ENCODE assay signal across 1 cellular context in the genomic region with DNA sequence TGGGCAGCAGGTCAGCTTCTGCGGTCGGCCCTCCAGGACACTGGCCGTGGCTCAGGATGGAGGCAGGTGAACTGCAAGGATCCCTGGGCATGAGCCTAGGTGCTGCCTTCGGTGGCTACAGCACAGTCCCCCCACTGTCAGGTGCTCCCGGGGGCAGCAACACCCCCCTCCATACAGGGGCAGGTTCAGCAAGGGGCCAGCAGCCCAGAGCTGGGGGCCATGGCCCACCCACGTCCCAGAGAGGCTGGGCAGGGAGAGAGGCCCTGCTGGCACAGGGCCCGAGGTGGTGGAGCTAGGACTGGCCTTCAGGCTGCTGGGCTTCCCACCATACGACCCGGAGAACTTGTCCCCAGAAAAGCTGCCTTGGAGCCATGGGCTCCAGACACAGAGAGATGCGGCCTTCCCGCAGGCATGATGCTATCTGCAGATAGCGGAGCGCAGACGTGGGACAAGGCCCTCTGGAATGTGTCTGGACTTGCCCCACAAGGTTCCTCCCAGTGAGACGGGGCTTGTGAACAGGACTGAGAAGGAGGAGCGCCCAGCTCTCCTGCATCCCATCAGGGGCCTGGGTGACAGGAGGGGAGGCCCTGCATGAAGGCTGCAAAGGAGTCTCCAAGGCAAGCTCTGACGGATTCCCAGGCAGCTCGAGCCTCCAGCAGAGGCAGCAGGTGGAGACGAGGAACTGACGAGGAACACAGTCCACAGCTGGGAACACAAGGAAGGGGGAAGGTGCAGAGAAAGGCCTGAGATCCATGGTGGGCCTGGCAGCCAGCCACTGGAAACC.
TF ChIP-seq lines count a peak whose summit lies in the region.

No MANE protein-coding gene starts in this region.

TF ChIP-seq in GM23338, 12 proteins besides CTCF, POLR2A, EP300 and RAD21 (continued from another document):
- TF ChIP-seq, protein P1, sequence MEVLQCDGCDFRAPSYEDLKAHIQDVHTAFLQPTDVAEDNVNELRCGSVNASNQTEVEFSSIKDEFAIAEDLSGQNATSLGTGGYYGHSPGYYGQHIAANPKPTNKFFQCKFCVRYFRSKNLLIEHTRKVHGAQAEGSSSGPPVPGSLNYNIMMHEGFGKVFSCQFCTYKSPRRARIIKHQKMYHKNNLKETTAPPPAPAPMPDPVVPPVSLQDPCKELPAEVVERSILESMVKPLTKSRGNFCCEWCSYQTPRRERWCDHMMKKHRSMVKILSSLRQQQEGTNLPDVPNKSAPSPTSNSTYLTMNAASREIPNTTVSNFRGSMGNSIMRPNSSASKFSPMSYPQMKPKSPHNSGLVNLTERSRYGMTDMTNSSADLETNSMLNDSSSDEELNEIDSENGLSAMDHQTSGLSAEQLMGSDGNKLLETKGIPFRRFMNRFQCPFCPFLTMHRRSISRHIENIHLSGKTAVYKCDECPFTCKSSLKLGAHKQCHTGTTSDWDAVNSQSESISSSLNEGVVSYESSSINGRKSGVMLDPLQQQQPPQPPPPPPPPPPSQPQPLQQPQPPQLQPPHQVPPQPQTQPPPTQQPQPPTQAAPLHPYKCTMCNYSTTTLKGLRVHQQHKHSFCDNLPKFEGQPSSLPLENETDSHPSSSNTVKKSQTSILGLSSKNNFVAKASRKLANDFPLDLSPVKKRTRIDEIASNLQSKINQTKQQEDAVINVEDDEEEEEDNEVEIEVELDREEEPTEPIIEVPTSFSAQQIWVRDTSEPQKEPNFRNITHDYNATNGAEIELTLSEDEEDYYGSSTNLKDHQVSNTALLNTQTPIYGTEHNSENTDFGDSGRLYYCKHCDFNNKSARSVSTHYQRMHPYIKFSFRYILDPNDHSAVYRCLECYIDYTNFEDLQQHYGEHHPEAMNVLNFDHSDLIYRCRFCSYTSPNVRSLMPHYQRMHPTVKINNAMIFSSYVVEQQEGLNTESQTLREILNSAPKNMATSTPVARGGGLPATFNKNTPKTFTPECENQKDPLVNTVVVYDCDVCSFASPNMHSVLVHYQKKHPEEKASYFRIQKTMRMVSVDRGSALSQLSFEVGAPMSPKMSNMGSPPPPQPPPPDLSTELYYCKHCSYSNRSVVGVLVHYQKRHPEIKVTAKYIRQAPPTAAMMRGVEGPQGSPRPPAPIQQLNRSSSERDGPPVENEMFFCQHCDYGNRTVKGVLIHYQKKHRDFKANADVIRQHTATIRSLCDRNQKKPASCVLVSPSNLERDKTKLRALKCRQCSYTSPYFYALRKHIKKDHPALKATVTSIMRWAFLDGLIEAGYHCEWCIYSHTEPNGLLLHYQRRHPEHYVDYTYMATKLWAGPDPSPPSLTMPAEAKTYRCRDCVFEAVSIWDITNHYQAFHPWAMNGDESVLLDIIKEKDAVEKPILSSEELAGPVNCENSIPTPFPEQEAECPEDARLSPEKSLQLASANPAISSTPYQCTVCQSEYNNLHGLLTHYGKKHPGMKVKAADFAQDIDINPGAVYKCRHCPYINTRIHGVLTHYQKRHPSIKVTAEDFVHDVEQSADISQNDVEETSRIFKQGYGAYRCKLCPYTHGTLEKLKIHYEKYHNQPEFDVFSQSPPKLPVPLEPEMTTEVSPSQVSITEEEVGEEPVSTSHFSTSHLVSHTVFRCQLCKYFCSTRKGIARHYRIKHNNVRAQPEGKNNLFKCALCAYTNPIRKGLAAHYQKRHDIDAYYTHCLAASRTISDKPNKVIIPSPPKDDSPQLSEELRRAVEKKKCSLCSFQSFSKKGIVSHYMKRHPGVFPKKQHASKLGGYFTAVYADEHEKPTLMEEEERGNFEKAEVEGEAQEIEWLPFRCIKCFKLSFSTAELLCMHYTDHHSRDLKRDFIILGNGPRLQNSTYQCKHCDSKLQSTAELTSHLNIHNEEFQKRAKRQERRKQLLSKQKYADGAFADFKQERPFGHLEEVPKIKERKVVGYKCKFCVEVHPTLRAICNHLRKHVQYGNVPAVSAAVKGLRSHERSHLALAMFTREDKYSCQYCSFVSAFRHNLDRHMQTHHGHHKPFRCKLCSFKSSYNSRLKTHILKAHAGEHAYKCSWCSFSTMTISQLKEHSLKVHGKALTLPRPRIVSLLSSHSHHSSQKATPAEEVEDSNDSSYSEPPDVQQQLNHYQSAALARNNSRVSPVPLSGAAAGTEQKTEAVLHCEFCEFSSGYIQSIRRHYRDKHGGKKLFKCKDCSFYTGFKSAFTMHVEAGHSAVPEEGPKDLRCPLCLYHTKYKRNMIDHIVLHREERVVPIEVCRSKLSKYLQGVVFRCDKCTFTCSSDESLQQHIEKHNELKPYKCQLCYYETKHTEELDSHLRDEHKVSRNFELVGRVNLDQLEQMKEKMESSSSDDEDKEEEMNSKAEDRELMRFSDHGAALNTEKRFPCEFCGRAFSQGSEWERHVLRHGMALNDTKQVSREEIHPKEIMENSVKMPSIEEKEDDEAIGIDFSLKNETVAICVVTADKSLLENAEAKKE (CRISPR knock-in tag; IDR thresholded peaks at IDR 0.05), result no peak
- no peak for TF ChIP-seq NANOG (IDR thresholded peaks at IDR 0.05; ENCODE audit: borderline replicate concordance)
- no peak for TF ChIP-seq POLR2AphosphoS5 (IDR thresholded peaks at IDR 0.05; ENCODE audit: low read depth)
- TF ChIP-seq, protein P2, sequence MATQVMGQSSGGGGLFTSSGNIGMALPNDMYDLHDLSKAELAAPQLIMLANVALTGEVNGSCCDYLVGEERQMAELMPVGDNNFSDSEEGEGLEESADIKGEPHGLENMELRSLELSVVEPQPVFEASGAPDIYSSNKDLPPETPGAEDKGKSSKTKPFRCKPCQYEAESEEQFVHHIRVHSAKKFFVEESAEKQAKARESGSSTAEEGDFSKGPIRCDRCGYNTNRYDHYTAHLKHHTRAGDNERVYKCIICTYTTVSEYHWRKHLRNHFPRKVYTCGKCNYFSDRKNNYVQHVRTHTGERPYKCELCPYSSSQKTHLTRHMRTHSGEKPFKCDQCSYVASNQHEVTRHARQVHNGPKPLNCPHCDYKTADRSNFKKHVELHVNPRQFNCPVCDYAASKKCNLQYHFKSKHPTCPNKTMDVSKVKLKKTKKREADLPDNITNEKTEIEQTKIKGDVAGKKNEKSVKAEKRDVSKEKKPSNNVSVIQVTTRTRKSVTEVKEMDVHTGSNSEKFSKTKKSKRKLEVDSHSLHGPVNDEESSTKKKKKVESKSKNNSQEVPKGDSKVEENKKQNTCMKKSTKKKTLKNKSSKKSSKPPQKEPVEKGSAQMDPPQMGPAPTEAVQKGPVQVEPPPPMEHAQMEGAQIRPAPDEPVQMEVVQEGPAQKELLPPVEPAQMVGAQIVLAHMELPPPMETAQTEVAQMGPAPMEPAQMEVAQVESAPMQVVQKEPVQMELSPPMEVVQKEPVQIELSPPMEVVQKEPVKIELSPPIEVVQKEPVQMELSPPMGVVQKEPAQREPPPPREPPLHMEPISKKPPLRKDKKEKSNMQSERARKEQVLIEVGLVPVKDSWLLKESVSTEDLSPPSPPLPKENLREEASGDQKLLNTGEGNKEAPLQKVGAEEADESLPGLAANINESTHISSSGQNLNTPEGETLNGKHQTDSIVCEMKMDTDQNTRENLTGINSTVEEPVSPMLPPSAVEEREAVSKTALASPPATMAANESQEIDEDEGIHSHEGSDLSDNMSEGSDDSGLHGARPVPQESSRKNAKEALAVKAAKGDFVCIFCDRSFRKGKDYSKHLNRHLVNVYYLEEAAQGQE (IDR thresholded peaks at IDR 0.05; ENCODE audit: unreplicated experiment), result no peak
- TF ChIP-seq JUNB (IDR thresholded peaks at IDR 0.05; ENCODE audit: unreplicated experiment), result no peak
- TF ChIP-seq ZNF114 (CRISPR knock-in tag; IDR thresholded peaks at IDR 0.05), result no peak
